27 cellular contexts compared by ENCODE assay signal in genomic region chr4:169652535-169652934, GRCh38.
"Had no signal": no experiment of that assay in that cellular context is flagged by ENCODE, and none has a peak within 500 bp of the region (broad histone marks: within the 10 kb centered on the region; RNA-seq: fewer than 3 reads in every experiment).

No MANE protein-coding gene starts in this region.

- H3K27me3 ChIP-seq: body of pancreas, Peyer's patch, SJCRH30 had no signal

- FAIRE-seq: bronchial epithelial cell had no signal

- H3K4me1 ChIP-seq: SJCRH30 had no signal

- H3K9me3 ChIP-seq: body of pancreas, Peyer's patch, SJCRH30, SK-N-SH had no signal

- H3K4me3 Mint-ChIP-seq: activated CD8-positive, alpha-beta memory T cell treated with anti-CD3 and anti-CD28 coated beads, Interleukin-2, amount 10 ng/mL, durations not matched to agents 7 days and 5 days; activated T-cell treated with anti-CD3 and anti-CD28 coated beads, Interleukin-2, amount 50 U/mL, for 24 hours; central memory CD8-positive, alpha-beta T cell had no signal

- H3K27me3 Mint-ChIP-seq: activated CD8-positive, alpha-beta memory T cell treated with anti-CD3 and anti-CD28 coated beads, Interleukin-2, amount 10 ng/mL, durations not matched to agents 7 days and 5 days; activated T-cell treated with anti-CD3 and anti-CD28 coated beads, Interleukin-2, amount 50 U/mL, for 24 hours; central memory CD8-positive, alpha-beta T cell had no signal

- H3K36me3 ChIP-seq: Peyer's patch, SJCRH30 had no signal

- H3K4me3 ChIP-seq: body of pancreas, Peyer's patch, SJCRH30 had no signal

- H3K27ac Mint-ChIP-seq: activated CD8-positive, alpha-beta memory T cell treated with anti-CD3 and anti-CD28 coated beads, Interleukin-2, amount 10 ng/mL, durations not matched to agents 7 days and 5 days; activated T-cell treated with anti-CD3 and anti-CD28 coated beads, Interleukin-2, amount 50 U/mL, for 24 hours; activated T-helper 2 cell treated with anti-CD3 and anti-CD28 coated beads, Interferon-gamma antibody, Interleukin-2, Interleukin-4, amounts not matched to agents 10 μg/mL and 5 μg/mL and 100 μg/mL, durations not matched to agents 14 hours and 24 hours and 36 hours had no signal

- H3K9me2 ChIP-seq: SK-N-SH had no signal

- ATAC-seq: activated CD8-positive, alpha-beta memory T cell treated with anti-CD3 and anti-CD28 coated beads, Interleukin-2, amount 10 ng/mL, durations not matched to agents 7 days and 5 days; body of pancreas had no signal

- H3K9me3 Mint-ChIP-seq: activated T-cell treated with anti-CD3 and anti-CD28 coated beads, Interleukin-2, amount 50 U/mL, for 24 hours; central memory CD8-positive, alpha-beta T cell had no signal

- DNase-seq: activated CD4-positive, CD25-positive, alpha-beta regulatory T cell; activated CD8-positive, alpha-beta memory T cell treated with anti-CD3 and anti-CD28 coated beads, Interleukin-2, amount 10 ng/mL, durations not matched to agents 7 days and 5 days; activated gamma-delta T cell treated with Interleukin-2 at 50 U/mL for 16 hours; activated naive CD4-positive, alpha-beta T cell treated with anti-CD3 and anti-CD28 coated beads, Interleukin-2, amount 50 U/mL, for 16 hours; activated T-cell treated with anti-CD3 and anti-CD28 coated beads, Interleukin-2, amount 50 U/mL, for 24 hours; aorta; body of pancreas; KG1; NCI-H1092; NCI-H1417; NCI-H1930; NCI-H2107; NCI-H345; NCI-H510A; NCI-H526 treated with DMSO at 0.1 percent for 48 hours; NCI-H82; OCI-M1; Peyer's patch; Right ventricle myocardium superior; SJCRH30; SK-N-SH; T-helper 1 cell had no signal

- H3K27ac ChIP-seq: Peyer's patch, RWPE1, SJCRH30, VCaP had no signal

- H3K9ac ChIP-seq: SK-N-SH had no signal

- H3K4me2 ChIP-seq: SK-N-SH had no signal
